8 cellular contexts compared by ENCODE assay signal in the genomic region with DNA sequence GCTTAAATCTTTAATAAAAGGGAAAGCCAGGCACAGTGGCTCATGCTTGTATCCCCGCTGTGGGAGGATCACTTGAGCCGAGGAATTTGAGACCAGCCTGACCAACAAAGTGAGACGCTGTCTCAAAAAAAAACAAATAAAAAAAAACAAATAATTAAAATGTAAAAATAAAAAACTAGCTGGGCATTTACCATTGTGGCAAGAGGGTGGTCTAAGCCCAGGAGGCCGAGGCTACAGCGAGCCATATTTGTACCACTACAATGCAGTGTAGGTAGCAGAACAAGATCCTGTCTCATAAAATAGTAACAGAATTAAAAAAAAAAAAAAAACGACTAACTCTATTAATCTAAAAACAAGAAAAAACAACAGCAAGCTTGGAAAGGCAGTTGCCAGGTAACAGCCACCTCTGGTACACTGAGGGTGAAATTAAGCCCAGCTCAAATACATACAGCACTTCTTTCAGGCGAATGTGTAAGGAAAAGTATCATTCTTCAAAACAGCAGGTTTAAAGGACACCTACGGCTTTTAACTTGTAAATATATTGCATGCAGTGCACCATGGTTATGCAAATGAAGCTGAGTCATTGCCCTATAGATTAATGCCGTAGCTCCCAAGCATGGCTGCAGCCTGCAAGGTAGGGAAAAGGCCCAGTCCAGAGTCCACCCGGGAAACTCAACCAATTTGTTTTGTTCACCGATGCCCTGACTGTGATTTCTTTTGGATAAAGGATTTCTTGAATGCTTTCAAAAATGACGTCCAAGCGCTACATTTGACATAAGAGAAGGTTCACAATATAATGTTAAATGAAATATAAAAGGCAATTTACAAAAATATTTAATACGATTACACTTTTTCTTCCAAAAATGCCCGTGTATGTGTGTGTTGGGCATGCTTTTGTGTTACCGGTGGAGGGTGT. TPM values are rescaled to one million over a fixed set of nuclear protein-coding genes. Genes with fewer than 3 reads are reported as not detected.
DNase-seq lines count a peak whose midpoint lies in the region; ATAC-seq, FAIRE-seq and TF ChIP-seq lines count a peak whose summit lies in the region.

No MANE protein-coding gene starts in this region.

- H2AFZ ChIP-seq in neuron (ENCODE audit: low read depth, low read length), result peak overlapping the region; percentile 17

- H3K4me3 ChIP-seq in cardiac fibroblast (replicated peaks in 1 of 2; ENCODE audit: low read depth in 2 of 2, low read length in 2 of 2) (no peak overlapping the region), neuron (ENCODE audit: low read length) (peak overlapping the region; percentile 25)

- no peak for FAIRE-seq in GM19239 (lab: Jason Lieb, UNC)

- no peak for ATAC-seq in left lobe of liver
- no peak for ATAC-seq in GM19397 (IDR thresholded peaks at IDR 0.05; ENCODE audit: unreplicated experiment)

- no peaks in the 10 kb centered on the region for H3K9me3 ChIP-seq in neuron (ENCODE audit: low read length)

- H3K4me1 ChIP-seq in neuron (ENCODE audit: insufficient read depth, low read length), result peaks cover 7% of the 10 kb centered on the region

- TF ChIP-seq CTCF in cardiac fibroblast (IDR thresholded peaks at IDR 0.05; ENCODE audit: low read depth, low read length), result no peak

- DNase-seq in NCI-H2171 (lab: John Stamatoyannopoulos, UW) (peak; percentile 3), cardiac fibroblast (ENCODE audit: low read depth in 2 of 2) (peak; percentile 75 to 77), left lobe of liver (ENCODE audit: low spot score) (no peak), Ammon's horn (ENCODE audit: low spot score) (no peak), GM19239 (ENCODE audit: insufficient read length, low spot score) (no peak)

- TF ChIP-seq POLR2A in GM19099 (IDR thresholded peaks at IDR 0.05; ENCODE audit: extremely low read depth, insufficient read length, low read depth), result peak; percentile 36

- no peaks in the 10 kb centered on the region for H3K27me3 ChIP-seq in neuron (ENCODE audit: insufficient read depth, low read length)

- no peaks in the 10 kb centered on the region for H3K36me3 ChIP-seq in neuron (ENCODE audit: insufficient read depth, low read length)

RNA-seq across cellular contexts. Expression of gene TXLNG, which starts 14.5 kb away (rescaled TPM):
- 5.1 TPM for total RNA-seq in left lobe of liver

RNA-seq across cellular contexts. Expression of gene SYAP1, which starts 52.3 kb away (rescaled TPM):
- 26.6 TPM for total RNA-seq in left lobe of liver

RNA-seq across cellular contexts. Expression of gene CTPS2, which starts 59.3 kb away (rescaled TPM):
- total RNA-seq in left lobe of liver, result 7.8 TPM

Comparison
In these comparisons a context has a peak if more than half of its experiments do, and no peak if none do; other contexts are left out.
1. DNase-seq: peak in NCI-H2171 (single experiment) and cardiac fibroblast (2 of 2); none in left lobe of liver (single experiment), Ammon's horn (single experiment) and GM19239 (single experiment).